1 cellular context compared by ENCODE assay signal in the genomic region with DNA sequence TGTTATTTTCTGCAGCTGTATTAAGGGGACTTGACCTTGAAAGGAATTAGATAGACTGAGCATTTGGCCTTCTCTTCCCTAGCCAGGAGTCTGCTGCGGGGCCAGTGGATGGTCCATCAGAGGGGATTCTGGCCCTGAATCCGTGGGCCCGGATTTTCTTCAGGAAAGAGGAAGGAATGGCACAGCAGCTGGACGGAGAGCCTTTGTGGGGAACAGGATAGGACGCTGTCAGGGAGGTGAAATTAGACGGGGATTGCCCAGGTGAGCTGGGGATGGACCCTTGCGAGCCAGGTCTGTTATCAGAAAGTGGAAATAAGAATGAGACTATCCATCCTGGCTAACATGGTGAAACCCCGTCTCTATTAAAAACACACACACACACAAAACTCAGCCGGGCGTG.
TF ChIP-seq lines count a peak whose summit lies in the region.

No MANE protein-coding gene starts in this region.

TF ChIP-seq in H1, 55 proteins besides CTCF, POLR2A, EP300 and RAD21:
- TF ChIP-seq, protein P1, sequence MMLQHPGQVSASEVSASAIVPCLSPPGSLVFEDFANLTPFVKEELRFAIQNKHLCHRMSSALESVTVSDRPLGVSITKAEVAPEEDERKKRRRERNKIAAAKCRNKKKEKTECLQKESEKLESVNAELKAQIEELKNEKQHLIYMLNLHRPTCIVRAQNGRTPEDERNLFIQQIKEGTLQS (IDR thresholded peaks at IDR 0.05; ENCODE audit: insufficient read depth, low read depth, low read length) = no peak
- TF ChIP-seq JUN (IDR thresholded peaks at IDR 0.05; ENCODE audit: low read depth, low read length) (no peak), CREB1 (IDR thresholded peaks at IDR 0.05) (no peak), BCL11A (IDR thresholded peaks at IDR 0.05; ENCODE audit: low read depth in 2 of 2, low read length in 2 of 2) (no peak), CHD1 (IDR thresholded peaks at IDR 0.05; ENCODE audit: low read depth, low read length) (no peak), SP1 (IDR thresholded peaks at IDR 0.05; ENCODE audit: low read depth, low read length) (no peak)
- TF ChIP-seq, protein P2, sequence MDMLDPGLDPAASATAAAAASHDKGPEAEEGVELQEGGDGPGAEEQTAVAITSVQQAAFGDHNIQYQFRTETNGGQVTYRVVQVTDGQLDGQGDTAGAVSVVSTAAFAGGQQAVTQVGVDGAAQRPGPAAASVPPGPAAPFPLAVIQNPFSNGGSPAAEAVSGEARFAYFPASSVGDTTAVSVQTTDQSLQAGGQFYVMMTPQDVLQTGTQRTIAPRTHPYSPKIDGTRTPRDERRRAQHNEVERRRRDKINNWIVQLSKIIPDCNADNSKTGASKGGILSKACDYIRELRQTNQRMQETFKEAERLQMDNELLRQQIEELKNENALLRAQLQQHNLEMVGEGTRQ (IDR thresholded peaks at IDR 0.05; ENCODE audit: low read length) = no peak
- TF ChIP-seq, protein P3, sequence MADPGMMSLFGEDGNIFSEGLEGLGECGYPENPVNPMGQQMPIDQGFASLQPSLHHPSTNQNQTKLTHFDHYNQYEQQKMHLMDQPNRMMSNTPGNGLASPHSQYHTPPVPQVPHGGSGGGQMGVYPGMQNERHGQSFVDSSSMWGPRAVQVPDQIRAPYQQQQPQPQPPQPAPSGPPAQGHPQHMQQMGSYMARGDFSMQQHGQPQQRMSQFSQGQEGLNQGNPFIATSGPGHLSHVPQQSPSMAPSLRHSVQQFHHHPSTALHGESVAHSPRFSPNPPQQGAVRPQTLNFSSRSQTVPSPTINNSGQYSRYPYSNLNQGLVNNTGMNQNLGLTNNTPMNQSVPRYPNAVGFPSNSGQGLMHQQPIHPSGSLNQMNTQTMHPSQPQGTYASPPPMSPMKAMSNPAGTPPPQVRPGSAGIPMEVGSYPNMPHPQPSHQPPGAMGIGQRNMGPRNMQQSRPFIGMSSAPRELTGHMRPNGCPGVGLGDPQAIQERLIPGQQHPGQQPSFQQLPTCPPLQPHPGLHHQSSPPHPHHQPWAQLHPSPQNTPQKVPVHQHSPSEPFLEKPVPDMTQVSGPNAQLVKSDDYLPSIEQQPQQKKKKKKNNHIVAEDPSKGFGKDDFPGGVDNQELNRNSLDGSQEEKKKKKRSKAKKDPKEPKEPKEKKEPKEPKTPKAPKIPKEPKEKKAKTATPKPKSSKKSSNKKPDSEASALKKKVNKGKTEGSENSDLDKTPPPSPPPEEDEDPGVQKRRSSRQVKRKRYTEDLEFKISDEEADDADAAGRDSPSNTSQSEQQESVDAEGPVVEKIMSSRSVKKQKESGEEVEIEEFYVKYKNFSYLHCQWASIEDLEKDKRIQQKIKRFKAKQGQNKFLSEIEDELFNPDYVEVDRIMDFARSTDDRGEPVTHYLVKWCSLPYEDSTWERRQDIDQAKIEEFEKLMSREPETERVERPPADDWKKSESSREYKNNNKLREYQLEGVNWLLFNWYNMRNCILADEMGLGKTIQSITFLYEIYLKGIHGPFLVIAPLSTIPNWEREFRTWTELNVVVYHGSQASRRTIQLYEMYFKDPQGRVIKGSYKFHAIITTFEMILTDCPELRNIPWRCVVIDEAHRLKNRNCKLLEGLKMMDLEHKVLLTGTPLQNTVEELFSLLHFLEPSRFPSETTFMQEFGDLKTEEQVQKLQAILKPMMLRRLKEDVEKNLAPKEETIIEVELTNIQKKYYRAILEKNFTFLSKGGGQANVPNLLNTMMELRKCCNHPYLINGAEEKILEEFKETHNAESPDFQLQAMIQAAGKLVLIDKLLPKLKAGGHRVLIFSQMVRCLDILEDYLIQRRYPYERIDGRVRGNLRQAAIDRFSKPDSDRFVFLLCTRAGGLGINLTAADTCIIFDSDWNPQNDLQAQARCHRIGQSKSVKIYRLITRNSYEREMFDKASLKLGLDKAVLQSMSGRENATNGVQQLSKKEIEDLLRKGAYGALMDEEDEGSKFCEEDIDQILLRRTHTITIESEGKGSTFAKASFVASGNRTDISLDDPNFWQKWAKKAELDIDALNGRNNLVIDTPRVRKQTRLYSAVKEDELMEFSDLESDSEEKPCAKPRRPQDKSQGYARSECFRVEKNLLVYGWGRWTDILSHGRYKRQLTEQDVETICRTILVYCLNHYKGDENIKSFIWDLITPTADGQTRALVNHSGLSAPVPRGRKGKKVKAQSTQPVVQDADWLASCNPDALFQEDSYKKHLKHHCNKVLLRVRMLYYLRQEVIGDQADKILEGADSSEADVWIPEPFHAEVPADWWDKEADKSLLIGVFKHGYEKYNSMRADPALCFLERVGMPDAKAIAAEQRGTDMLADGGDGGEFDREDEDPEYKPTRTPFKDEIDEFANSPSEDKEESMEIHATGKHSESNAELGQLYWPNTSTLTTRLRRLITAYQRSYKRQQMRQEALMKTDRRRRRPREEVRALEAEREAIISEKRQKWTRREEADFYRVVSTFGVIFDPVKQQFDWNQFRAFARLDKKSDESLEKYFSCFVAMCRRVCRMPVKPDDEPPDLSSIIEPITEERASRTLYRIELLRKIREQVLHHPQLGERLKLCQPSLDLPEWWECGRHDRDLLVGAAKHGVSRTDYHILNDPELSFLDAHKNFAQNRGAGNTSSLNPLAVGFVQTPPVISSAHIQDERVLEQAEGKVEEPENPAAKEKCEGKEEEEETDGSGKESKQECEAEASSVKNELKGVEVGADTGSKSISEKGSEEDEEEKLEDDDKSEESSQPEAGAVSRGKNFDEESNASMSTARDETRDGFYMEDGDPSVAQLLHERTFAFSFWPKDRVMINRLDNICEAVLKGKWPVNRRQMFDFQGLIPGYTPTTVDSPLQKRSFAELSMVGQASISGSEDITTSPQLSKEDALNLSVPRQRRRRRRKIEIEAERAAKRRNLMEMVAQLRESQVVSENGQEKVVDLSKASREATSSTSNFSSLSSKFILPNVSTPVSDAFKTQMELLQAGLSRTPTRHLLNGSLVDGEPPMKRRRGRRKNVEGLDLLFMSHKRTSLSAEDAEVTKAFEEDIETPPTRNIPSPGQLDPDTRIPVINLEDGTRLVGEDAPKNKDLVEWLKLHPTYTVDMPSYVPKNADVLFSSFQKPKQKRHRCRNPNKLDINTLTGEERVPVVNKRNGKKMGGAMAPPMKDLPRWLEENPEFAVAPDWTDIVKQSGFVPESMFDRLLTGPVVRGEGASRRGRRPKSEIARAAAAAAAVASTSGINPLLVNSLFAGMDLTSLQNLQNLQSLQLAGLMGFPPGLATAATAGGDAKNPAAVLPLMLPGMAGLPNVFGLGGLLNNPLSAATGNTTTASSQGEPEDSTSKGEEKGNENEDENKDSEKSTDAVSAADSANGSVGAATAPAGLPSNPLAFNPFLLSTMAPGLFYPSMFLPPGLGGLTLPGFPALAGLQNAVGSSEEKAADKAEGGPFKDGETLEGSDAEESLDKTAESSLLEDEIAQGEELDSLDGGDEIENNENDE (IDR thresholded peaks at IDR 0.05; ENCODE audit: insufficient replicate concordance, low read length) = no peak
